Comparison of ENCODE assay signal across 16 cellular contexts in the genomic region with DNA sequence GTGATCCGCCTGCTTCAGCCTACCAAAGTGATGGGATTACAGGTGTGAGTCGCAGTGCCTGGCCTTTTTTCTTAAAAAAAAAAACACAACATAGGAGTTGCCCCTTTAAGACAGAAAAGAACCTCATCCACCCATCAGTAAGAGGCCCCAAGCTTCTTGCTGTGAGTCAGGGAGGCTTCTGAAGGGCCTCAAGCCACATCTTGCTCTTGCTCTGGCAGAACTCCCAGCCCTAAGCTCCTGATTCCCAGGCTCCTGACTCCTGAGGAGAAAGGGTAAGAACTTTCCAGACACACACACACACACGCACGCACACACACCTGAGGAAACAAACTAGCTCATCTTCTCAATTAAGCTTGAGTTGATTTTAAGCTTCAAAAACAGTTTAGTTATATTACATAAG. TPM values are rescaled to one million over a fixed set of nuclear protein-coding genes. Genes with fewer than 3 reads are reported as not detected.
DNase-seq lines count a peak whose midpoint lies in the region; ATAC-seq and TF ChIP-seq lines count a peak whose summit lies in the region.
"Had no signal": no experiment of that assay in that cellular context is flagged by ENCODE, and none has a peak within 500 bp of the region (broad histone marks: within the 10 kb centered on the region; RNA-seq: fewer than 3 reads in every experiment).

No MANE protein-coding gene starts in this region.

- no peak overlapping the region for H3K4me2 ChIP-seq in neural progenitor cell

- no peaks in the 10 kb centered on the region for H3K9me3 Mint-ChIP-seq in neural progenitor cell
- no peaks in the 10 kb centered on the region for H3K9me3 Mint-ChIP-seq in activated CD4-positive, alpha-beta memory T cell treated with anti-CD3 and anti-CD28 coated beads, Interleukin-2, amount 10 ng/mL, durations not matched to agents 7 days and 5 days

- no peak overlapping the region for H3K4me3 ChIP-seq in esophagus (ENCODE audit: low read depth in 1 of 2, low read length in 2 of 2)
- no peak overlapping the region for H3K4me3 ChIP-seq in neural progenitor cell
- H3K4me3 ChIP-seq: heart left ventricle, spleen had no signal

- POLR2A ChIA-PET in activated CD4-positive, alpha-beta memory T cell treated with anti-CD3 and anti-CD28 coated beads, Interleukin-2, amount 10 ng/mL, durations not matched to agents 7 days and 5 days (lab: Charles Lee): interaction anchor here (1.0 to 2.7 kb wide), 4 partner anchors 9 to 36 kb away, joined by 3 to 14 read pairs (median 7); partner anchors contain the start of gene NKG7

- no peak overlapping the region for H3K4me3 Mint-ChIP-seq in neural progenitor cell
- H3K4me3 Mint-ChIP-seq in activated CD4-positive, alpha-beta memory T cell treated with anti-CD3 and anti-CD28 coated beads, Interleukin-2, amount 10 ng/mL, durations not matched to agents 7 days and 5 days: no peak overlapping the region

- H3K79me2 ChIP-seq in neural progenitor cell (ENCODE audit: low read depth): no peaks in the 10 kb centered on the region

- H2AFZ ChIP-seq in neural progenitor cell (replicated peaks): no peak overlapping the region

- TF ChIP-seq CTCF in neural progenitor cell (IDR thresholded peaks at IDR 0.05): no peak

- no peak for ATAC-seq in HG03442 (IDR thresholded peaks at IDR 0.05; ENCODE audit: unreplicated experiment)
- ATAC-seq: heart left ventricle had no signal

- no peak overlapping the region for H3K9ac ChIP-seq in neural progenitor cell

- H4K20me1 ChIP-seq in neural progenitor cell (ENCODE audit: low read depth): no peaks in the 10 kb centered on the region

- CTCF ChIA-PET in activated CD4-positive, alpha-beta memory T cell treated with anti-CD3 and anti-CD28 coated beads, Interleukin-2, amount 10 ng/mL, durations not matched to agents 7 days and 5 days (lab: Charles Lee): interaction anchor here (1.0 to 1.9 kb wide), 3 partner anchors 9 to 156 kb away, joined by 4 to 6 read pairs (median 5); no protein-coding TSS in a partner anchor

- peaks cover 10% of the 10 kb centered on the region for H3F3A ChIP-seq in neural progenitor cell (ENCODE audit: low read depth)

- H3K27ac ChIP-seq in esophagus (ENCODE audit: low read depth in 2 of 2, low read length in 1 of 2): peak overlapping the region; percentile 35 to 43
- no peak overlapping the region for H3K27ac ChIP-seq in neural progenitor cell
- H3K27ac ChIP-seq: heart left ventricle, spleen had no signal

- H3K9me3 ChIP-seq in esophagus (ENCODE audit: control insufficient read depth in 2 of 2, insufficient read depth in 1 of 2, low read depth in 1 of 2, low read length in 1 of 2) (no peaks in the 10 kb centered on the region), neural progenitor cell (ENCODE audit: low read depth) (no peaks in the 10 kb centered on the region)
- H3K9me3 ChIP-seq: heart left ventricle, spleen had no signal

- peak; percentile 87 for DNase-seq in AG20443 (ENCODE audit: low spot score)
- DNase-seq in LHCN-M2 (ENCODE audit: low read depth): peak; percentile 77
- no peak for DNase-seq in neural progenitor cell (ENCODE audit: low spot score)
- no peak for DNase-seq in NCI-H1930 (lab: John Stamatoyannopoulos, UW)
- DNase-seq in activated CD4-positive, alpha-beta memory T cell treated with anti-CD3 and anti-CD28 coated beads, Interleukin-2, amount 10 ng/mL, durations not matched to agents 7 days and 5 days: no peak
- DNase-seq in NCI-H1417 treated with DMSO at 0.1 percent for 48 hours (lab: John Stamatoyannopoulos, UW): no peak
- DNase-seq: activated CD8-positive, alpha-beta memory T cell treated with anti-CD3 and anti-CD28 coated beads, Interleukin-2, amount 50 U/mL, for 48 hours; heart left ventricle; midbrain; NCI-H1694 treated with DMSO at 0.1 percent for 48 hours; spleen; T1000 had no signal

- 53 to 73% methylated on average over 4 of the region's 4 CpGs for WGBS in esophagus, 2 donors

- peak overlapping the region; percentile 67 for H3K27ac Mint-ChIP-seq in neural progenitor cell
- no peak overlapping the region for H3K27ac Mint-ChIP-seq in activated CD4-positive, alpha-beta memory T cell treated with anti-CD3 and anti-CD28 coated beads, Interleukin-2, amount 10 ng/mL, durations not matched to agents 7 days and 5 days

- H3K27me3 ChIP-seq in esophagus (ENCODE audit: control insufficient read depth in 1 of 2, insufficient read depth in 2 of 2, low read length in 2 of 2): no peaks in the 10 kb centered on the region
- H3K27me3 ChIP-seq in neural progenitor cell: no peaks in the 10 kb centered on the region
- H3K27me3 ChIP-seq: heart left ventricle, spleen had no signal

- H3K4me1 ChIP-seq in esophagus (ENCODE audit: control insufficient read depth in 2 of 2, insufficient read depth in 2 of 2, low read length in 1 of 2) (peaks cover 4 to 9% of the 10 kb centered on the region in 2 donors), neural progenitor cell (peaks cover 7% of the 10 kb centered on the region)

- no peaks in the 10 kb centered on the region for H3K36me3 Mint-ChIP-seq in neural progenitor cell
- H3K36me3 Mint-ChIP-seq in activated CD4-positive, alpha-beta memory T cell treated with anti-CD3 and anti-CD28 coated beads, Interleukin-2, amount 10 ng/mL, durations not matched to agents 7 days and 5 days (ENCODE audit: low read depth): peaks cover 23% of the 10 kb centered on the region

- H3K4me1 Mint-ChIP-seq in neural progenitor cell: peaks cover 24% of the 10 kb centered on the region
- peaks cover 59% of the 10 kb centered on the region for H3K4me1 Mint-ChIP-seq in activated CD4-positive, alpha-beta memory T cell treated with anti-CD3 and anti-CD28 coated beads, Interleukin-2, amount 10 ng/mL, durations not matched to agents 7 days and 5 days

- peaks cover 4% of the 10 kb centered on the region for H3K27me3 Mint-ChIP-seq in neural progenitor cell (ENCODE audit: insufficient read depth, low read depth)
- H3K27me3 Mint-ChIP-seq in activated CD4-positive, alpha-beta memory T cell treated with anti-CD3 and anti-CD28 coated beads, Interleukin-2, amount 10 ng/mL, durations not matched to agents 7 days and 5 days: no peaks in the 10 kb centered on the region

- no peaks in the 10 kb centered on the region for H3K36me3 ChIP-seq in esophagus (ENCODE audit: control insufficient read depth in 2 of 2, insufficient read depth in 2 of 2, low read length in 1 of 2)
- no peaks in the 10 kb centered on the region for H3K36me3 ChIP-seq in neural progenitor cell

RNA-seq across cellular contexts. Expression of gene ETFB, which starts 6.9 kb away (rescaled TPM):
- total RNA-seq in LHCN-M2 (2014; rRNA removed): 93.4 and 100 TPM in 2 replicates
- polyA plus RNA-seq in LHCN-M2 (2012): 195 TPM
- 100 to 1,000 TPM; 127 to 181 TPM for polyA plus RNA-seq in esophagus
- 27.0 and 38.9 TPM in 2 replicates for total RNA-seq in neural progenitor cell (ENCODE audit: low replicate concordance)
- total RNA-seq in activated CD4-positive, alpha-beta memory T cell treated with anti-CD3 and anti-CD28 coated beads, Interleukin-2, amount 10 ng/mL, durations not matched to agents 7 days and 5 days: 100 to 1,000 TPM; 126 to 131 TPM

RNA-seq across cellular contexts. Expression of gene CLDND2, which starts 9.5 kb away (rescaled TPM):
- not detected in 2 replicates for total RNA-seq in LHCN-M2 (2014; rRNA removed)
- 2.1 TPM for polyA plus RNA-seq in LHCN-M2 (2012)
- under 1 TPM; 0.37 to 0.39 TPM for polyA plus RNA-seq in esophagus
- total RNA-seq in neural progenitor cell (ENCODE audit: low replicate concordance): not detected in 2 replicates
- 1 to 10 TPM; 6.4 to 8.2 TPM for total RNA-seq in activated CD4-positive, alpha-beta memory T cell treated with anti-CD3 and anti-CD28 coated beads, Interleukin-2, amount 10 ng/mL, durations not matched to agents 7 days and 5 days
- polyA plus RNA-seq: heart left ventricle had no signal

RNA-seq across cellular contexts. Expression of gene NKG7, which starts 13.2 kb away (rescaled TPM):
- total RNA-seq in LHCN-M2 (2014; rRNA removed) (not detected in 2 replicates), neural progenitor cell (ENCODE audit: low replicate concordance) (not detected in 2 replicates)
- not detected for polyA plus RNA-seq in LHCN-M2 (2012)
- 1 to 10 TPM; 1.0 to 3.2 TPM for polyA plus RNA-seq in esophagus
- total RNA-seq in activated CD4-positive, alpha-beta memory T cell treated with anti-CD3 and anti-CD28 coated beads, Interleukin-2, amount 10 ng/mL, durations not matched to agents 7 days and 5 days: 100 to 1,000 TPM; 417 to 428 TPM
- total RNA-seq: HT-29 had no signal

RNA-seq across cellular contexts. Expression of gene VSIG10L, which starts 17.4 kb away (rescaled TPM):
- 0.77 and 1.2 TPM in 2 replicates for total RNA-seq in LHCN-M2 (2014; rRNA removed)
- polyA plus RNA-seq in LHCN-M2 (2012): 1.5 TPM
- polyA plus RNA-seq in esophagus: 100 to 1,000 TPM; 122 to 227 TPM
- total RNA-seq in neural progenitor cell (ENCODE audit: low replicate concordance): 2.7 and 6.0 TPM in 2 replicates
- 1 to 10 TPM; 2.3 to 2.5 TPM for total RNA-seq in activated CD4-positive, alpha-beta memory T cell treated with anti-CD3 and anti-CD28 coated beads, Interleukin-2, amount 10 ng/mL, durations not matched to agents 7 days and 5 days

RNA-seq across cellular contexts. Expression of gene LIM2, which starts 28.5 kb away (rescaled TPM):
- total RNA-seq in LHCN-M2 (2014; rRNA removed) (not detected in 2 replicates), neural progenitor cell (ENCODE audit: low replicate concordance) (0.26 and 3.2 TPM in 2 replicates)
- polyA plus RNA-seq in LHCN-M2 (2012): not detected
- polyA plus RNA-seq in esophagus: not detected
- not detected for total RNA-seq in activated CD4-positive, alpha-beta memory T cell treated with anti-CD3 and anti-CD28 coated beads, Interleukin-2, amount 10 ng/mL, durations not matched to agents 7 days and 5 days
- total RNA-seq: cardiac septum, heart left ventricle, HT-29, spleen had no signal
- polyA plus RNA-seq: heart left ventricle, spleen had no signal

Comparison
In these comparisons a context has a peak if more than half of its experiments do, and no peak if none do; other contexts are left out.
1. DNase-seq: peak in AG20443 (single experiment) and LHCN-M2 (single experiment); none in neural progenitor cell (single experiment), NCI-H1930 (0 of 2), activated CD4-positive, alpha-beta memory T cell treated with anti-CD3 and anti-CD28 coated beads, Interleukin-2, amount 10 ng/mL, durations not matched to agents 7 days and 5 days (single experiment) and NCI-H1417 treated with DMSO at 0.1 percent for 48 hours (single experiment).
2. RNA of gene NKG7, which starts 13.2 kb away (total RNA-seq): 417 to 428 TPM in activated CD4-positive, alpha-beta memory T cell treated with anti-CD3 and anti-CD28 coated beads, Interleukin-2, amount 10 ng/mL, durations not matched to agents 7 days and 5 days; not detected in LHCN-M2 and not detected in neural progenitor cell; every median in the first group is over 100 times any median in the second.